27 cellular contexts compared by ENCODE assay signal in the genomic region with DNA sequence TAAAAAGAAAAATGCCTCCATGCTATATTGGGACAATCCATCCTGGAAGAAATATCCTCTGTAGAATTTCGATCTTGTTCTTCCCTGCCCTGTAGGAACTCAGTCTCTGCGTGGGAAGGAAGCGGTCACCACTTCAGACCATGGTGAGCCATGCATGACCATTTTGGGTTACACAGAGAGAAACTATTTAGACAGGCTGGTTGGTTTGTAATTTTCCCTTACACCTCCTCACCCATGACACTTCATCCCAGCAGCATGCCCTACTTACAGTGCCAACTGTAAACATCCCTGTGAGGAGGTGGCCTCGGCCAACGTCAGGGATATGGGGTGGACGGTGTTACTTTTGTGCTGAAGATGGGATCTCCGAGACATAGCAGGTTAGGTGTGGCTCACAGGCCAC.
A peak's percentile ranks its signal among the peaks of the same experiment; 100 is the strongest.
DNase-seq lines count a peak whose midpoint lies in the region; ATAC-seq, FAIRE-seq and TF ChIP-seq lines count a peak whose summit lies in the region.
"Had no signal": no experiment of that assay in that cellular context is flagged by ENCODE, and none has a peak within 500 bp of the region (broad histone marks: within the 10 kb centered on the region; RNA-seq: fewer than 3 reads in every experiment).

No MANE protein-coding gene starts in this region.

- peak overlapping the region; percentile 96 for H3K27ac ChIP-seq in foreskin keratinocyte
- H3K27ac ChIP-seq: 22Rv1, esophagus squamous epithelium, KMS-11, left ventricle myocardium inferior, psoas muscle had no signal

- no peak for TF ChIP-seq CTCF in foreskin keratinocyte (conservative IDR thresholded peaks at IDR 0.05)
- TF ChIP-seq CTCF in foreskin fibroblast (IDR thresholded peaks at IDR 0.05; ENCODE audit: low read depth, low read length), result no peak

- H3K36me3 ChIP-seq in MG63, result no peaks in the 10 kb centered on the region
- H3K36me3 ChIP-seq: esophagus squamous epithelium, left ventricle myocardium inferior had no signal

- TF ChIP-seq POLR2A in H54 (IDR thresholded peaks at IDR 0.05; ENCODE audit: low read depth, low read length), result no peak

- H3K4me3 Mint-ChIP-seq in activated T-helper 17 cell treated with anti-CD3 and anti-CD28 coated beads, Interleukin-2, amount 50 U/mL, for 72 hours, result no peak overlapping the region
- H3K4me3 Mint-ChIP-seq: activated naive CD4-positive, alpha-beta T cell treated with anti-CD3 and anti-CD28 coated beads, Interleukin-2, amount 10 ng/mL, durations not matched to agents 7 days and 5 days; activated T-cell treated with anti-CD3 and anti-CD28 coated beads, Interleukin-2, amount 50 U/mL, for 4 hours; B cell; nephron progenitor cell; stimulated activated naive CD8-positive, alpha-beta T cell treated with anti-CD3 and anti-CD28 coated beads, Interleukin-15, amount 100 ng/mL, for 72 hours had no signal

- DNase-seq in DMS53 (lab: John Stamatoyannopoulos, UW) (peak; percentile 4), DMS53 treated with DMSO at 0.1 percent for 48 hours (lab: John Stamatoyannopoulos, UW; ENCODE audit: unreplicated experiment) (no peak), MG63 (peak; percentile 9), foreskin keratinocyte (no peak), H54 (ENCODE audit: insufficient read length, low spot score) (no peak), left ventricle myocardium superior (no peak), foreskin fibroblast (no peak)
- DNase-seq: activated naive CD4-positive, alpha-beta T cell treated with anti-CD3 and anti-CD28 coated beads, Interleukin-2, amount 10 ng/mL, durations not matched to agents 7 days and 5 days; activated T-cell treated with anti-CD3 and anti-CD28 coated beads, Interleukin-2, amount 50 U/mL, for 4 hours; aorta; Caco-2; effector CD4-positive, alpha-beta T cell; esophagus squamous epithelium; left ventricle myocardium inferior; NCI-H1105; nephron progenitor cell; psoas muscle; RPMI8226; stimulated activated CD4-positive, alpha-beta T cell treated with anti-CD3 and anti-CD28 coated beads, Interleukin-4, amount 100 ng/mL, for 24 hours; stimulated activated naive CD8-positive, alpha-beta T cell treated with anti-CD3 and anti-CD28 coated beads, Interleukin-15, amount 100 ng/mL, for 72 hours; T-helper 9 cell; trophoblast cell had no signal

- peaks cover 28% of the 10 kb centered on the region for H3K27me3 Mint-ChIP-seq in activated T-helper 17 cell treated with anti-CD3 and anti-CD28 coated beads, Interleukin-2, amount 50 U/mL, for 72 hours
- H3K27me3 Mint-ChIP-seq: B cell; stimulated activated naive CD8-positive, alpha-beta T cell treated with anti-CD3 and anti-CD28 coated beads, Interleukin-15, amount 100 ng/mL, for 72 hours had no signal

- H3K9me3 ChIP-seq in MG63, result no peaks in the 10 kb centered on the region
- H3K9me3 ChIP-seq: Caco-2, esophagus squamous epithelium, left ventricle myocardium inferior, psoas muscle had no signal

- H3K9me3 Mint-ChIP-seq in activated T-helper 17 cell treated with anti-CD3 and anti-CD28 coated beads, Interleukin-2, amount 50 U/mL, for 72 hours, result no peaks in the 10 kb centered on the region
- H3K9me3 Mint-ChIP-seq: activated naive CD4-positive, alpha-beta T cell treated with anti-CD3 and anti-CD28 coated beads, Interleukin-2, amount 10 ng/mL, durations not matched to agents 7 days and 5 days; activated T-cell treated with anti-CD3 and anti-CD28 coated beads, Interleukin-2, amount 50 U/mL, for 4 hours; nephron progenitor cell; stimulated activated naive CD8-positive, alpha-beta T cell treated with anti-CD3 and anti-CD28 coated beads, Interleukin-15, amount 100 ng/mL, for 72 hours had no signal

- H3K4me3 ChIP-seq in MG63 (no peak overlapping the region), foreskin fibroblast (ENCODE audit: low read depth in 1 of 2, low read length in 2 of 2) (no peak overlapping the region)
- H3K4me3 ChIP-seq: esophagus squamous epithelium, left ventricle myocardium inferior, psoas muscle had no signal

- no peaks in the 10 kb centered on the region for H3K36me3 Mint-ChIP-seq in activated T-helper 17 cell treated with anti-CD3 and anti-CD28 coated beads, Interleukin-2, amount 50 U/mL, for 72 hours (ENCODE audit: low read depth)
- H3K36me3 Mint-ChIP-seq: activated naive CD4-positive, alpha-beta T cell treated with anti-CD3 and anti-CD28 coated beads, Interleukin-2, amount 10 ng/mL, durations not matched to agents 7 days and 5 days had no signal

- H3K4me1 ChIP-seq in foreskin keratinocyte, result peaks cover 40% of the 10 kb centered on the region
- H3K4me1 ChIP-seq: esophagus squamous epithelium, left ventricle myocardium inferior had no signal

- ATAC-seq in foreskin keratinocyte, result no peak
- no peak for ATAC-seq in activated T-helper 17 cell treated with anti-CD3 and anti-CD28 coated beads, Interleukin-2, amount 50 U/mL, for 72 hours (replicated peaks)
- ATAC-seq in left ventricle myocardium superior, result no peak
- ATAC-seq: activated T-cell treated with anti-CD3 and anti-CD28 coated beads, Interleukin-2, amount 50 U/mL, for 4 hours; psoas muscle; stimulated activated naive CD8-positive, alpha-beta T cell treated with anti-CD3 and anti-CD28 coated beads, Interleukin-15, amount 100 ng/mL, for 72 hours had no signal

- H3K4me1 Mint-ChIP-seq in activated T-helper 17 cell treated with anti-CD3 and anti-CD28 coated beads, Interleukin-2, amount 50 U/mL, for 72 hours, result no peaks in the 10 kb centered on the region
- H3K4me1 Mint-ChIP-seq: activated naive CD4-positive, alpha-beta T cell treated with anti-CD3 and anti-CD28 coated beads, Interleukin-2, amount 10 ng/mL, durations not matched to agents 7 days and 5 days; stimulated activated naive CD8-positive, alpha-beta T cell treated with anti-CD3 and anti-CD28 coated beads, Interleukin-15, amount 100 ng/mL, for 72 hours had no signal

- no peaks in the 10 kb centered on the region for H3K27me3 ChIP-seq in MG63
- no peaks in the 10 kb centered on the region for H3K27me3 ChIP-seq in foreskin keratinocyte

- no peak overlapping the region for H3K27ac Mint-ChIP-seq in activated T-helper 17 cell treated with anti-CD3 and anti-CD28 coated beads, Interleukin-2, amount 50 U/mL, for 72 hours
- H3K27ac Mint-ChIP-seq: activated naive CD4-positive, alpha-beta T cell treated with anti-CD3 and anti-CD28 coated beads, Interleukin-2, amount 10 ng/mL, durations not matched to agents 7 days and 5 days; B cell; nephron progenitor cell had no signal

- no peak for FAIRE-seq in H54 (lab: Jason Lieb, UNC)
- FAIRE-seq: GM19239 had no signal

- intact Hi-C loops in left ventricle myocardium superior (cut with micrococcal nuclease), result no loop called here

Comparison
In these comparisons a context has a peak if more than half of its experiments do, and no peak if none do; other contexts are left out.
1. DNase-seq: peak in DMS53 (single experiment) and MG63 (single experiment); none in DMS53 treated with DMSO at 0.1 percent for 48 hours (single experiment), foreskin keratinocyte (0 of 2), H54 (single experiment), left ventricle myocardium superior (single experiment) and foreskin fibroblast (0 of 2).